ENCODE assay signal across 23 cellular contexts in genomic region chr13:55999709-56000108, GRCh38.
DNase-seq lines count a peak whose midpoint lies in the region; ATAC-seq, FAIRE-seq and TF ChIP-seq lines count a peak whose summit lies in the region.
"Had no signal": no experiment of that assay in that cellular context is flagged by ENCODE, and none has a peak within 500 bp of the region (broad histone marks: within the 10 kb centered on the region; RNA-seq: fewer than 3 reads in every experiment).

No MANE protein-coding gene starts in this region.

- peak; percentile 64 for DNase-seq in DMS53 (lab: John Stamatoyannopoulos, UW)
- DNase-seq in NCI-H345 (lab: John Stamatoyannopoulos, UW): peak; percentile 87
- DNase-seq in epithelial cell of proximal tubule (ENCODE audit: low read depth): no peak
- DNase-seq in GM12892 (ENCODE audit: insufficient read length): no peak
- DNase-seq in activated CD8-positive, alpha-beta memory T cell treated with anti-CD3 and anti-CD28 coated beads, Interleukin-2, amount 50 U/mL, for 4 hours: no peak
- DNase-seq: activated CD4-positive, alpha-beta T cell treated with anti-CD3 and anti-CD28 coated beads, Interleukin-2, amount 50 U/mL, for 48 hours; activated T-cell treated with anti-CD3 and anti-CD28 coated beads, Interleukin-2, amount 50 U/mL, for 4 hours; foreskin melanocyte; GDM1; left ventricle myocardium superior; NCI-H1417 treated with DMSO at 0.1 percent for 48 hours; NCI-H226; pancreas; PC-3 had no signal

- TF ChIP-seq POLR2A in GM12892 (IDR thresholded peaks at IDR 0.05; ENCODE audit: low read depth, low read length) (no peak), GM18505 (IDR thresholded peaks at IDR 0.05; ENCODE audit: borderline replicate concordance, extremely low read depth, insufficient read depth, insufficient read length) (no peak)

- FAIRE-seq in GM12892 (lab: Jason Lieb, UNC): no peak
- FAIRE-seq: GM12878, K562, pancreas had no signal

- no peak overlapping the region for H3K27ac ChIP-seq in 22Rv1
- H3K27ac ChIP-seq: pancreas, SK-N-MC, thoracic aorta had no signal

- H3K4me3 ChIP-seq in epithelial cell of proximal tubule (ENCODE audit: low read depth, low read length): no peak overlapping the region
- H3K4me3 ChIP-seq: GM12878, K562, pancreas, SK-N-MC, smooth muscle cell, thoracic aorta had no signal

- no peak for ATAC-seq in HG02798 (IDR thresholded peaks at IDR 0.05; ENCODE audit: poor library complexity, unreplicated experiment)
- no peak for ATAC-seq in GM18505 (IDR thresholded peaks at IDR 0.05; ENCODE audit: unreplicated experiment)
- ATAC-seq: activated naive CD4-positive, alpha-beta T cell treated with anti-CD3 and anti-CD28 coated beads, Interleukin-2, amount 50 U/mL, for 72 hours; activated T-cell treated with anti-CD3 and anti-CD28 coated beads, Interleukin-2, amount 50 U/mL, for 4 hours; GM12878; K562; left ventricle myocardium superior; pancreas; PC-3 had no signal

- TF ChIP-seq CTCF in 22Rv1 (IDR thresholded peaks at IDR 0.05) (peak; percentile 66), epithelial cell of proximal tubule (conservative IDR thresholded peaks at IDR 0.05; ENCODE audit: low read depth, low read length) (peak; percentile 29)

Comparison
In these comparisons a context has a peak if more than half of its experiments do, and no peak if none do; other contexts are left out.
1. DNase-seq: peak in DMS53 (single experiment) and NCI-H345 (single experiment); none in epithelial cell of proximal tubule (single experiment), GM12892 (single experiment) and activated CD8-positive, alpha-beta memory T cell treated with anti-CD3 and anti-CD28 coated beads, Interleukin-2, amount 50 U/mL, for 4 hours (single experiment).